Comparison of ENCODE assay signal across 1 cellular context in the genomic region with DNA sequence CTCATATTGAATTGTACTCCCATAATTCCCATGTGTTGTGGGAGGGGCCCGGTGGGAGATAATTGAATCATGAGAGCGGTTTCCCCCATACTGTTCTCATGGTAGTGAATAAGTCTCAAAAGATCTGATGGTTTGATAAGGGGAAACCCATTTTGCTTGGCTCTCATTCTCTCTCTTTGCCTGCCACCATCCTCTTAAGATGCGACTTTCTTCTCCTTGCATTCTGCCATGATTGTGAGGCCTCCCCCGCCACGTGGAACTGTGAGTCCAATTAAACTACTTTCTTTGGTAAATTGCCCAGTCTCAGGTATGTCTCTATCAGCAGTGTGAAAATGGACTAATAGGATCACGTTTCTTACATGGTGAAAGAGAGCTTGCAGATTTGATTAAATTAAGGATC. TPM values are rescaled to one million over a fixed set of nuclear protein-coding genes. Genes with fewer than 3 reads are reported as not detected.
"Had no signal": no experiment of that assay in that cellular context is flagged by ENCODE, and none has a peak within 500 bp of the region (broad histone marks: within the 10 kb centered on the region; RNA-seq: fewer than 3 reads in every experiment).

No MANE protein-coding gene starts in this region.

RNA-seq across cellular contexts. Expression of gene ODAPH, which starts 18.6 kb away (rescaled TPM):
- total RNA-seq: G401 had no signal
